Comparison of ENCODE assay signal across 35 cellular contexts in genomic region chr18:34620258-34620861, GRCh38.
"Had no signal": no experiment of that assay in that cellular context is flagged by ENCODE, and none has a peak within 500 bp of the region (broad histone marks: within the 10 kb centered on the region; RNA-seq: fewer than 3 reads in every experiment).

No MANE protein-coding gene starts in this region.

- H3K4me3 ChIP-seq: MG63 had no signal

- H3K27me3 ChIP-seq: MG63 had no signal

- DNase-seq: MG63, MM.1S, MV-4-11, NCI-H1048, NCI-H1092, NCI-H1092 treated with DMSO at 0.1 percent for 48 hours, NCI-H1105, NCI-H1105 treated with DMSO at 0.1 percent for 48 hours, NCI-H1417, NCI-H1417 treated with DMSO at 0.1 percent for 48 hours, NCI-H1436, NCI-H1436 treated with DMSO at 0.1 percent for 48 hours, NCI-H146, NCI-H1694, NCI-H1694 treated with DMSO at 0.1 percent for 48 hours, NCI-H187, NCI-H187 treated with DMSO at 0.1 percent for 48 hours, NCI-H1930, NCI-H2029, NCI-H2029 treated with DMSO at 0.1 percent for 48 hours, NCI-H2081, NCI-H2081 treated with DMSO at 0.1 percent for 48 hours, NCI-H2107, NCI-H2171, NCI-H2171 treated with DMSO at 0.1 percent for 48 hours, NCI-H2227 treated with DMSO at 0.1 percent for 48 hours, NCI-H226, NCI-H345, NCI-H446, NCI-H446 treated with DMSO at 0.1 percent for 48 hours, NCI-H510A, NCI-H510A treated with DMSO at 0.1 percent for 48 hours, NCI-H524, NCI-H524 treated with DMSO at 0.1 percent for 48 hours, NCI-H526 had no signal

- H3K36me3 ChIP-seq: MG63 had no signal

- H3K9me3 ChIP-seq: MG63 had no signal
